In the genomic region with DNA sequence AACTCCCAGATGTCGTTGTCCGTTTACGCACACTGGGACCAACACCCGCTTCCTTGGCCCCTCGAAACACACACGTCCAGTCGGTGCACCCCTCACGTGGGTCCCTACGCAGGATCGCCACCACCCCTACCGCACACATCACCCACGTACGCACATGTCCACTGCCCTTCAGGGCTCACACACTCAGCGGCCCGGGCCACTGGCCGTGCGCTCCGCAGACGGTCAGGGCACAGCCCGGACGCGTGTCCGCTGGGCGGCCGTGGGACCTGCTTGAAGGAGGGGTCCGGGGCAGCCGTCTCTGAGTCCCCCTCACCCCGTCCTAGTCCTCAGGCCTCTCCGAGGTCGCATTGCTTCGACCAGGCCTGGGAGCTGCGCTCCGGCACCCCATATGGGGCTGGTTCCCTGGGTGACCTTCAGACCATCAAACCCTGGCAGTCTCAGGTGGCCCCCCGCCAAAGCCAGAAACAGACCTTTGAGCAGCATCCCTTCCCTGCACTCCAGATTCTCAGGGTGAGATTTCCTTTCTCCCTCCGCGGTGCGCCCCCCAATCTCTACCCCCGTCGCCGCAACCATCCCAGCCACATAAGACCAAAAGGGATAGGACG, we compare ENCODE assay signal across 8 cellular contexts. TPM values are rescaled to one million over a fixed set of nuclear protein-coding genes. Genes with fewer than 3 reads are reported as not detected.
DNase-seq lines count a peak whose midpoint lies in the region; ATAC-seq and TF ChIP-seq lines count a peak whose summit lies in the region.

No MANE protein-coding gene starts in this region.

- H2AFZ ChIP-seq in HCT116 (ENCODE audit: low read depth, low read length, poor library complexity, severe bottlenecking) = peak overlapping the region; percentile 92

- POLR2A ChIA-PET in HCT116 (lab: Charles Lee) (interaction anchor here (1.4 kb wide), 1 partner anchor 284 kb away, joined by 3 read pairs; no protein-coding TSS in a partner anchor), RWPE1 (lab: Yijun Ruan, JAX; ENCODE audit: low non-redundant PET) (no interaction called here)

- no peaks in the 10 kb centered on the region for H3K79me2 ChIP-seq in HCT116 (ENCODE audit: insufficient read depth, low read length)

- H3K27ac ChIP-seq in HCT116 (ENCODE audit: low read depth, low read length) (no peak overlapping the region), RWPE1 (no peak overlapping the region)

- ATAC-seq in HCT116 (no peak), left ventricle myocardium superior (peak; percentile 18), HG03469 (IDR thresholded peaks at IDR 0.05; ENCODE audit: unreplicated experiment) (no peak)

- H3K4me2 ChIP-seq in HCT116 (ENCODE audit: low read length) = peak overlapping the region; percentile 82

- H3K27me3 ChIP-seq in HCT116 (ENCODE audit: insufficient read depth, low read length) = no peaks in the 10 kb centered on the region

- no peak overlapping the region for H3K9ac ChIP-seq in HCT116 (ENCODE audit: low read length)

- H3K4me3 ChIP-seq in HCT116 (replicated peaks in 1 of 2; ENCODE audit: low read depth in 1 of 2, low read length in 2 of 2) (no peak overlapping the region), skeletal muscle cell (ENCODE audit: low read depth, low read length) (peak overlapping the region; percentile 60)

- DNase-seq in HCT116 (ENCODE audit: low read depth, low spot score) (no peak), left ventricle myocardium superior (peak; percentile 52), skeletal muscle cell (ENCODE audit: low read depth) (no peak), GDM1 (lab: John Stamatoyannopoulos, UW) (no peak), RWPE1 (ENCODE audit: low spot score) (no peak), NCI-H69 (lab: John Stamatoyannopoulos, UW) (no peak)
- DNase-seq in activated effector memory CD4-positive, alpha-beta T cell treated with Interleukin-2 at 50 U/mL for 16 hours = peak; percentile 2

- intact Hi-C loops in HCT116 (cut with micrococcal nuclease) (loop anchor here (1.0 to 10.0 kb wide), 3 partner anchors 284 to 801 kb away; no protein-coding TSS in a partner anchor), left ventricle myocardium superior (cut with micrococcal nuclease) (loop anchor here (1.0 kb wide), 1 partner anchor 284 kb away; no protein-coding TSS in a partner anchor)

- RAD21 ChIA-PET in HCT116 (lab: Charles Lee; ENCODE audit: low non-redundant PET in 1 of 2, low total read pairs in 2 of 2, uncharacterized antibody in 2 of 2, unreplicated experiment in 2 of 2) = no interaction called here

- no peaks in the 10 kb centered on the region for H3K36me3 ChIP-seq in HCT116 (ENCODE audit: control insufficient read depth in 1 of 2, insufficient read depth in 2 of 2, low read length in 2 of 2)

- H4K20me1 ChIP-seq in HCT116 (ENCODE audit: insufficient read depth) = no peaks in the 10 kb centered on the region

- TF ChIP-seq RAD21 in HCT116 (IDR thresholded peaks at IDR 0.05; ENCODE audit: low read depth) = no peak

- TF ChIP-seq CTCF in HCT116 (IDR thresholded peaks at IDR 0.05 in 2 of 3, conservative IDR thresholded peaks at IDR 0.05 in 1 of 3; ENCODE audit: borderline replicate concordance in 1 of 3, insufficient read depth in 1 of 3, low read depth in 2 of 3, low read length in 2 of 3) = no peak
- no peak for TF ChIP-seq CTCF in RWPE1 (conservative IDR thresholded peaks at IDR 0.05; ENCODE audit: low read depth)

- H3K9me3 ChIP-seq in HCT116 (ENCODE audit: control insufficient read depth in 1 of 2, insufficient read depth in 1 of 2, low read depth in 1 of 2, low read length in 2 of 2) = no peaks in the 10 kb centered on the region

- H3K4me1 ChIP-seq in HCT116 (ENCODE audit: control insufficient read depth in 1 of 2, insufficient read depth in 2 of 2, low read length in 2 of 2) = peaks cover 3 to 15% of the 10 kb centered on the region in 2 experiments; a peak in 3 of 4 replicates

- TF ChIP-seq POLR2A in HCT116 (IDR thresholded peaks at IDR 0.05; ENCODE audit: borderline replicate concordance, extremely low read depth, insufficient read depth, insufficient read length) = no peak

- CTCF ChIA-PET in HCT116 (lab: Charles Lee) = interaction anchor here (1.5 to 4.3 kb wide), 3 partner anchors 22 to 302 kb away, joined by 6 to 70 read pairs (median 12); no protein-coding TSS in a partner anchor
- CTCF ChIA-PET in RWPE1 (lab: Yijun Ruan, JAX) = interaction anchor here (0.6 to 1.4 kb wide), 3 partner anchors 55 to 284 kb away, joined by 3 to 33 read pairs (median 4); no protein-coding TSS in a partner anchor

- BruUV-seq in HCT116 (replicated peaks; lab: Mats Ljungman, UMichigan) = no TSS peak

- H3K9me2 ChIP-seq in HCT116 (ENCODE audit: insufficient read depth) = no peaks in the 10 kb centered on the region

TF ChIP-seq in HCT116, 20 proteins besides CTCF, POLR2A, EP300 and RAD21:
- TF ChIP-seq YY1 (IDR thresholded peaks at IDR 0.05; ENCODE audit: extremely low read depth, insufficient replicate concordance, low read depth, low read length) (no peak), ZFX (IDR thresholded peaks at IDR 0.05) (no peak; the same call in 1 of the 2 replicates), EZH2phosphoT487 (IDR thresholded peaks at IDR 0.05; ENCODE audit: borderline replicate concordance) (no peak), SIN3A (IDR thresholded peaks at IDR 0.05; ENCODE audit: low read depth) (no peak), ZNF274 (IDR thresholded peaks at IDR 0.05; ENCODE audit: low read depth, low read length) (no peak), JUND (IDR thresholded peaks at IDR 0.05) (no peak), SP1 (IDR thresholded peaks at IDR 0.05; ENCODE audit: low read depth) (no peak), CEBPB (IDR thresholded peaks at IDR 0.05; ENCODE audit: low read depth) (no peak), POLR2AphosphoS5 (IDR thresholded peaks at IDR 0.05; ENCODE audit: low read depth, low read length) (no peak), FOSL1 (IDR thresholded peaks at IDR 0.05; ENCODE audit: low read depth) (no peak), SRF (IDR thresholded peaks at IDR 0.05; ENCODE audit: low read depth) (no peak), EGR1 (IDR thresholded peaks at IDR 0.05; ENCODE audit: low read depth) (no peak)
- TF ChIP-seq, protein P1, sequence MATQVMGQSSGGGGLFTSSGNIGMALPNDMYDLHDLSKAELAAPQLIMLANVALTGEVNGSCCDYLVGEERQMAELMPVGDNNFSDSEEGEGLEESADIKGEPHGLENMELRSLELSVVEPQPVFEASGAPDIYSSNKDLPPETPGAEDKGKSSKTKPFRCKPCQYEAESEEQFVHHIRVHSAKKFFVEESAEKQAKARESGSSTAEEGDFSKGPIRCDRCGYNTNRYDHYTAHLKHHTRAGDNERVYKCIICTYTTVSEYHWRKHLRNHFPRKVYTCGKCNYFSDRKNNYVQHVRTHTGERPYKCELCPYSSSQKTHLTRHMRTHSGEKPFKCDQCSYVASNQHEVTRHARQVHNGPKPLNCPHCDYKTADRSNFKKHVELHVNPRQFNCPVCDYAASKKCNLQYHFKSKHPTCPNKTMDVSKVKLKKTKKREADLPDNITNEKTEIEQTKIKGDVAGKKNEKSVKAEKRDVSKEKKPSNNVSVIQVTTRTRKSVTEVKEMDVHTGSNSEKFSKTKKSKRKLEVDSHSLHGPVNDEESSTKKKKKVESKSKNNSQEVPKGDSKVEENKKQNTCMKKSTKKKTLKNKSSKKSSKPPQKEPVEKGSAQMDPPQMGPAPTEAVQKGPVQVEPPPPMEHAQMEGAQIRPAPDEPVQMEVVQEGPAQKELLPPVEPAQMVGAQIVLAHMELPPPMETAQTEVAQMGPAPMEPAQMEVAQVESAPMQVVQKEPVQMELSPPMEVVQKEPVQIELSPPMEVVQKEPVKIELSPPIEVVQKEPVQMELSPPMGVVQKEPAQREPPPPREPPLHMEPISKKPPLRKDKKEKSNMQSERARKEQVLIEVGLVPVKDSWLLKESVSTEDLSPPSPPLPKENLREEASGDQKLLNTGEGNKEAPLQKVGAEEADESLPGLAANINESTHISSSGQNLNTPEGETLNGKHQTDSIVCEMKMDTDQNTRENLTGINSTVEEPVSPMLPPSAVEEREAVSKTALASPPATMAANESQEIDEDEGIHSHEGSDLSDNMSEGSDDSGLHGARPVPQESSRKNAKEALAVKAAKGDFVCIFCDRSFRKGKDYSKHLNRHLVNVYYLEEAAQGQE (IDR thresholded peaks at IDR 0.05; ENCODE audit: low read depth) = no peak
- TF ChIP-seq, protein P2, sequence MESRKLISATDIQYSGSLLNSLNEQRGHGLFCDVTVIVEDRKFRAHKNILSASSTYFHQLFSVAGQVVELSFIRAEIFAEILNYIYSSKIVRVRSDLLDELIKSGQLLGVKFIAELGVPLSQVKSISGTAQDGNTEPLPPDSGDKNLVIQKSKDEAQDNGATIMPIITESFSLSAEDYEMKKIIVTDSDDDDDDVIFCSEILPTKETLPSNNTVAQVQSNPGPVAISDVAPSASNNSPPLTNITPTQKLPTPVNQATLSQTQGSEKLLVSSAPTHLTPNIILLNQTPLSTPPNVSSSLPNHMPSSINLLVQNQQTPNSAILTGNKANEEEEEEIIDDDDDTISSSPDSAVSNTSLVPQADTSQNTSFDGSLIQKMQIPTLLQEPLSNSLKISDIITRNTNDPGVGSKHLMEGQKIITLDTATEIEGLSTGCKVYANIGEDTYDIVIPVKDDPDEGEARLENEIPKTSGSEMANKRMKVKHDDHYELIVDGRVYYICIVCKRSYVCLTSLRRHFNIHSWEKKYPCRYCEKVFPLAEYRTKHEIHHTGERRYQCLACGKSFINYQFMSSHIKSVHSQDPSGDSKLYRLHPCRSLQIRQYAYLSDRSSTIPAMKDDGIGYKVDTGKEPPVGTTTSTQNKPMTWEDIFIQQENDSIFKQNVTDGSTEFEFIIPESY (IDR thresholded peaks at IDR 0.05; ENCODE audit: extremely low read depth, insufficient replicate concordance, low read length) = no peak
- TF ChIP-seq, protein P3, sequence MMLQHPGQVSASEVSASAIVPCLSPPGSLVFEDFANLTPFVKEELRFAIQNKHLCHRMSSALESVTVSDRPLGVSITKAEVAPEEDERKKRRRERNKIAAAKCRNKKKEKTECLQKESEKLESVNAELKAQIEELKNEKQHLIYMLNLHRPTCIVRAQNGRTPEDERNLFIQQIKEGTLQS (IDR thresholded peaks at IDR 0.05) = no peak
- TF ChIP-seq, protein P4, sequence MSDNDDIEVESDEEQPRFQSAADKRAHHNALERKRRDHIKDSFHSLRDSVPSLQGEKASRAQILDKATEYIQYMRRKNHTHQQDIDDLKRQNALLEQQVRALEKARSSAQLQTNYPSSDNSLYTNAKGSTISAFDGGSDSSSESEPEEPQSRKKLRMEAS (IDR thresholded peaks at IDR 0.05) = no peak

RNA-seq across cellular contexts. Expression of a gene that starts 0.9 kb away (rescaled TPM):
- 7.2 TPM for total RNA-seq in HCT116 (2021; ENCODE audit: unreplicated experiment)
- polyA plus RNA-seq in HCT116 (2012) = 4.3 and 5.0 TPM in 2 replicates
- total RNA-seq in left ventricle myocardium superior = 103 TPM

Comparison
In these comparisons a context has a peak if more than half of its experiments do, and no peak if none do; other contexts are left out.
1. DNase-seq: peak in activated effector memory CD4-positive, alpha-beta T cell treated with Interleukin-2 at 50 U/mL for 16 hours (single experiment) and left ventricle myocardium superior (single experiment); none in HCT116 (single experiment), skeletal muscle cell (single experiment), GDM1 (single experiment), RWPE1 (single experiment) and NCI-H69 (single experiment).
2. RNA of a gene that starts 0.9 kb away (total RNA-seq): 103 TPM in left ventricle myocardium superior (single experiment); 7.2 TPM in HCT116 (single experiment); every median in the first group is over 10 times any median in the second.